Comparison of ENCODE assay signal across 25 cellular contexts in the genomic region with DNA sequence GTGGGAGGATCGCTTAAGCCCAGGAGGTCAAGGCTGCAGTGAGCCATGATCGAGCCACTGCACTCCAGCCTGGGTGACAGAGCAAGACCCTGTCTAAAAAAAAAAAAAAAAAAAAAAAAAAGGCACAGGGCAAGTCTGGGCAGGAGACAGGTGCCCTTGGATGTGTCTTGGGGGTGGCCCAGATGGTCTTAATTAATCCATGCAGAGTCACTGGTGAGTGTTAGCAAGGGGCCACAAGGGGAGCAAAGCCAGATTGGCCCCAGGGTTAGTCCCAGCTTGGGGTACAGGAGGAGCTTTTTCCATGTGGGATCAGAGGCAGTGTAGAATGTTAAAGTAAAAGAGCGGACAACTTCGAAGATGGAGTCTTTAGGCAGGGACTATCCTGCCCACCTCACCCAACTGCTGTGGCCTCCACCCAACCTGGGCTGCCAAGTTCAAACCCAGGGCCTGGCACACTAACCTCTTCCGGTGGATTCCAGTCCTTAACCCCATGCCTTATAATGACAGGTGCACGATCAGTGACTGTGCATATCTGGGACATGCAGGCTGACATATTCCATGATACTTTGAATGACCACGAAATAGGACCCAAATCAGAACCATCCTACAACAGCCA. TPM values are rescaled to one million over a fixed set of nuclear protein-coding genes. Genes with fewer than 3 reads are reported as not detected.
A peak's percentile ranks its signal among the peaks of the same experiment; 100 is the strongest.
DNase-seq lines count a peak whose midpoint lies in the region; ATAC-seq, FAIRE-seq and TF ChIP-seq lines count a peak whose summit lies in the region.
"Had no signal": no experiment of that assay in that cellular context is flagged by ENCODE, and none has a peak within 500 bp of the region (broad histone marks: within the 10 kb centered on the region; RNA-seq: fewer than 3 reads in every experiment).

No MANE protein-coding gene starts in this region.

- no peak overlapping the region for H3K27ac ChIP-seq in HEK293 (ENCODE audit: extremely low read depth, low read depth, low read length)
- no peak overlapping the region for H3K27ac ChIP-seq in GM12878 (ENCODE audit: control insufficient read depth, insufficient read depth)
- no peak overlapping the region for H3K27ac ChIP-seq in OCI-LY7 (ENCODE audit: low read depth, low read length, poor library complexity, severe bottlenecking)
- H3K27ac ChIP-seq: BLaER1, GM23248, Peyer's patch, SJCRH30 had no signal

- 92% methylated on average over 7 of the region's 7 CpGs for WGBS in GM12878 (ENCODE audit: insufficient coverage, insufficient replicate concordance, low lambda C conversion rate, missing lambda C conversion rate)

- TF ChIP-seq POLR2A in GM12891 (IDR thresholded peaks at IDR 0.05; ENCODE audit: low read depth, low read length) (peak; percentile 31; the same call in 1 of the 2 replicates), GM12878 (IDR thresholded peaks at IDR 0.05; ENCODE audit: low read depth, low read length) (peak; percentile 48; the same call in 1 of the 2 replicates)

- H3K9me2 ChIP-seq in OCI-LY7 (ENCODE audit: insufficient read depth, low read length), result no peaks in the 10 kb centered on the region

- RAD21 ChIA-PET in GM12878 (lab: Charles Lee; ENCODE audit: unreplicated experiment), result interaction anchor here (1.2 kb wide), 1 partner anchor 24 kb away, joined by 3 read pairs; no protein-coding TSS in a partner anchor

- H4K20me1 ChIP-seq in GM12878 (ENCODE audit: control insufficient read depth, insufficient read depth) (no peaks in the 10 kb centered on the region), OCI-LY7 (ENCODE audit: insufficient read depth, low read length) (no peaks in the 10 kb centered on the region)
- H4K20me1 ChIP-seq: BLaER1 had no signal

- H3K4me1 Mint-ChIP-seq in osteocyte (ENCODE audit: unreplicated experiment), result no peaks in the 10 kb centered on the region
- H3K4me1 Mint-ChIP-seq: T-cell had no signal

- H2AFZ ChIP-seq in GM12878 (ENCODE audit: control insufficient read depth, low read depth, low read length) (no peak overlapping the region), OCI-LY7 (ENCODE audit: low read length) (no peak overlapping the region)
- H2AFZ ChIP-seq: GM23248 had no signal

- H3K4me1 ChIP-seq in HEK293 (ENCODE audit: control insufficient read depth, insufficient read depth, low read length) (no peaks in the 10 kb centered on the region), GM12878 (ENCODE audit: control insufficient read depth, insufficient read depth, low read length) (no peaks in the 10 kb centered on the region), OCI-LY7 (ENCODE audit: insufficient read depth, low read length, poor library complexity, severe bottlenecking) (no peaks in the 10 kb centered on the region)
- H3K4me1 ChIP-seq: BLaER1, Caco-2, Peyer's patch, SJCRH30 had no signal

- TF ChIP-seq CTCF in HEK293 (tag by site-specific recombination; IDR thresholded peaks at IDR 0.05) (no peak), GM12878 (IDR thresholded peaks at IDR 0.05 in 2 of 3, conservative IDR thresholded peaks at IDR 0.05 in 1 of 3; ENCODE audit: control insufficient read depth in 2 of 3, extremely low read depth in 1 of 3, insufficient read depth in 1 of 3, low read depth in 3 of 3, low read length in 3 of 3) (no peak), osteocyte (IDR thresholded peaks at IDR 0.05) (no peak), OCI-LY7 (conservative IDR thresholded peaks at IDR 0.05; ENCODE audit: low read length) (no peak), GM10266 (IDR thresholded peaks at IDR 0.05; ENCODE audit: control insufficient read depth, insufficient read depth, low read depth, missing control alignments) (no peak)

- no peak overlapping the region for H3K4me2 ChIP-seq in GM12878 (ENCODE audit: control insufficient read depth, insufficient read depth)
- no peak overlapping the region for H3K4me2 ChIP-seq in OCI-LY7 (ENCODE audit: low read length)
- H3K4me2 ChIP-seq: BLaER1 had no signal

- ATAC-seq in GM12878, result no peak
- ATAC-seq: T-cell had no signal

- no peaks in the 10 kb centered on the region for H3K27me3 ChIP-seq in GM12878 (replicated peaks in 1 of 2; ENCODE audit: control insufficient read depth in 2 of 2, insufficient read depth in 2 of 2, low read length in 1 of 2)
- H3K27me3 ChIP-seq: BLaER1, SJCRH30 had no signal

- peak; percentile 9 for FAIRE-seq in GM12891 (lab: Jason Lieb, UNC)
- no peak for FAIRE-seq in GM12878 (lab: Jason Lieb, UNC)
- FAIRE-seq: G401.6, HTR-8/SVneo had no signal

- no peaks in the 10 kb centered on the region for H3K9me3 ChIP-seq in HEK293 (ENCODE audit: control insufficient read depth, insufficient read depth, low read depth, low read length)
- H3K9me3 ChIP-seq in GM12878 (replicated peaks; ENCODE audit: control insufficient read depth, insufficient read depth, low read length), result no peaks in the 10 kb centered on the region; the same call in 2 of the 3 replicates
- no peaks in the 10 kb centered on the region for H3K9me3 ChIP-seq in OCI-LY7 (ENCODE audit: low read length)
- H3K9me3 ChIP-seq: BLaER1, Caco-2, Peyer's patch, SJCRH30 had no signal

- TF ChIP-seq RAD21 in GM12878 (IDR thresholded peaks at IDR 0.05; ENCODE audit: insufficient read depth, low read depth, low read length), result no peak

- H3K9ac ChIP-seq in GM12878 (ENCODE audit: control insufficient read depth, insufficient read depth, low read length), result no peak overlapping the region
- H3K9ac ChIP-seq: BLaER1, GM23248 had no signal

- H3K36me3 ChIP-seq in HEK293 (ENCODE audit: control insufficient read depth in 2 of 2, insufficient read depth in 1 of 2, low read length in 2 of 2) (no peaks in the 10 kb centered on the region), GM12878 (ENCODE audit: control insufficient read depth in 2 of 2, insufficient read depth in 2 of 2, low read length in 1 of 2) (peaks cover 42 to 63% of the 10 kb centered on the region in 2 experiments), OCI-LY7 (ENCODE audit: insufficient read depth, low read length) (no peaks in the 10 kb centered on the region)
- H3K36me3 ChIP-seq: Peyer's patch, SJCRH30 had no signal

- no peak for DNase-seq in GM12891 (ENCODE audit: insufficient read length, low spot score)
- no peak for DNase-seq in GM12878 (ENCODE audit: low read depth, low spot score)
- peak; percentile 56 for DNase-seq in osteocyte (ENCODE audit: extremely low spot score, unreplicated experiment)
- no peak for DNase-seq in NCI-H748 treated with DMSO at 0.1 percent for 48 hours (lab: John Stamatoyannopoulos, UW)
- no peak for DNase-seq in OCI-LY7 (ENCODE audit: low spot score)
- no peak for DNase-seq in GM10266 (ENCODE audit: extremely low spot score)
- DNase-seq: Caco-2; CD4-positive, alpha-beta T cell; GM23248; KG1; NCI-H1092 treated with DMSO at 0.1 percent for 48 hours; NCI-H1436 treated with DMSO at 0.1 percent for 48 hours; NCI-H1930; NCI-H2227 treated with DMSO at 0.1 percent for 48 hours; NCI-H510A; NCI-H774; Peyer's patch; T-cell had no signal

- H3K4me3 ChIP-seq in HEK293 (ENCODE audit: low read depth, low read length), result no peak overlapping the region
- H3K4me3 ChIP-seq in GM12878, result no peak overlapping the region
- no peak overlapping the region for H3K4me3 ChIP-seq in OCI-LY7 (ENCODE audit: low read depth, low read length, poor library complexity, severe bottlenecking)
- H3K4me3 ChIP-seq: BLaER1, GM23248, Peyer's patch, SJCRH30 had no signal

- no peaks in the 10 kb centered on the region for H3K36me3 Mint-ChIP-seq in osteocyte (ENCODE audit: unreplicated experiment)

- BruUV-seq in GM12878 (replicated peaks; lab: Mats Ljungman, UMichigan), result TSS peak; percentile 22
- BruUV-seq in OCI-LY7 (replicated peaks; lab: Mats Ljungman, UMichigan), result no TSS peak

- H3K9me3 Mint-ChIP-seq in osteocyte (ENCODE audit: unreplicated experiment), result no peaks in the 10 kb centered on the region
- H3K9me3 Mint-ChIP-seq: CD4-positive, alpha-beta T cell; H9; T-cell had no signal

- intact Hi-C loops in GM12878 (cut with micrococcal nuclease; ENCODE audit: unreplicated experiment), result no loop called here
- intact Hi-C loops in OCI-LY7 (cut with micrococcal nuclease; ENCODE audit: unreplicated experiment), result no loop called here

- peaks cover 8% of the 10 kb centered on the region for H3K27me3 Mint-ChIP-seq in osteocyte (ENCODE audit: unreplicated experiment)
- H3K27me3 Mint-ChIP-seq: CD4-positive, alpha-beta T cell; T-cell had no signal

- in situ Hi-C loops in GM12878 (cut with MboI), result no loop called here

- H3K79me2 ChIP-seq in GM12878 (ENCODE audit: control insufficient read depth, insufficient read depth, low read length), result no peaks in the 10 kb centered on the region
- H3K79me2 ChIP-seq in OCI-LY7 (ENCODE audit: insufficient read depth, low read depth, low read length), result no peaks in the 10 kb centered on the region

- CTCF ChIA-PET in HEK293 (lab: Yijun Ruan, JAX) (interaction anchor here (0.6 to 3.4 kb wide), 9 partner anchors 18 to 232 kb away, joined by 3 to 25 read pairs (median 6); no protein-coding TSS in a partner anchor), GM12878 (lab: Yijun Ruan, JAX) (interaction anchor here (0.7 to 3.1 kb wide), 3 partner anchors 63 to 345 kb away, joined by 3 to 14 read pairs (median 4); no protein-coding TSS in a partner anchor), OCI-LY7 (lab: Charles Lee; ENCODE audit: unreplicated experiment) (no interaction called here)

- no peak overlapping the region for H3K4me3 Mint-ChIP-seq in osteocyte (ENCODE audit: unreplicated experiment)
- H3K4me3 Mint-ChIP-seq: CD4-positive, alpha-beta T cell; H9; T-cell had no signal

- SMC1A ChIA-PET in GM12878 (lab: Charles Lee; ENCODE audit: uncharacterized antibody, unreplicated experiment), result no interaction called here

- no peak overlapping the region for H3K27ac Mint-ChIP-seq in osteocyte (ENCODE audit: unreplicated experiment)
- H3K27ac Mint-ChIP-seq: CD4-positive, alpha-beta T cell; H9; T-cell had no signal

- POLR2A ChIA-PET in HEK293 (lab: Yijun Ruan, JAX), result no interaction called here
- POLR2A ChIA-PET in GM12878 (lab: Charles Lee), result interaction anchor here (0.6 kb wide), 1 partner anchor 64 kb away, joined by 4 read pairs; no protein-coding TSS in a partner anchor
- POLR2A ChIA-PET in OCI-LY7 (lab: Charles Lee), result no interaction called here

- no peak for TF ChIP-seq EP300 in GM12878 (IDR thresholded peaks at IDR 0.05; ENCODE audit: borderline replicate concordance in 1 of 2, control insufficient read depth in 1 of 2, low read depth in 2 of 2, low read length in 2 of 2)

RNA-seq across cellular contexts. Expression of a gene that starts 32.2 kb away (rescaled TPM):
- 1.4 TPM for polyA plus RNA-seq in GM12891 (2012; ENCODE audit: low read depth, missing spikeins)
- 51.1 and 52.2 TPM in 2 replicates for total RNA-seq in GM12878 (2013; cell fraction: nucleolus; rRNA removed)
- total RNA-seq in GM12878 (2014; rRNA removed) (1.5 and 1.8 TPM in 2 replicates), GM12878 (2014; rRNA removed; fragmentation: Illumina TruSeq; extraction: Trizol) (1.3 and 1.4 TPM in 2 replicates), GM12878 (2021) (2.8 and 3.1 TPM in 2 replicates), osteocyte (not detected in 2 replicates), OCI-LY7 (2022) (not detected in 2 replicates)
- 1.3 TPM for polyA plus RNA-seq in GM12878 (2011; ENCODE audit: low read depth)
- polyA plus RNA-seq in GM12878 (2011; rRNA removed) (0.76 and 1.2 TPM in 2 replicates), GM12878 (2014; fragmentation: Illumina TruSeq; extraction: Trizol) (0.33 and 0.94 TPM in 2 replicates), GM12878 (2014; fragmentation: Nextera tagmentation; extraction: Ambion mirVana) (under 1 TPM; 0.39 to 0.49 TPM), GM12878 (2014; rRNA removed) (1.9 and 2.5 TPM in 2 replicates), GM12878 (2016; fragmentation: Nextera tagmentation; extraction: Ambion mirVana) (under 1 TPM; 0.40 to 0.67 TPM)
- polyA plus RNA-seq in GM12878 (2011; cell fraction: cytosol; rRNA removed), result 1.1 and 1.5 TPM in 2 replicates
- polyA plus RNA-seq in GM12878 (2011; cell fraction: nucleus; rRNA removed), result 8.7 and 9.7 TPM in 2 replicates
- polyA plus RNA-seq in GM12878 (2012), result 2.2 and 2.5 TPM in 2 replicates
- 2.9 and 6.6 TPM in 2 replicates for polyA minus RNA-seq in GM12878 (2011; rRNA and poly(A)+ RNA removed)
- polyA minus RNA-seq in GM12878 (2011; cell fraction: cytosol; rRNA and poly(A)+ RNA removed), result 0.83 TPM in 1 of 2 replicates, not detected in the other
- 5.7 and 12.0 TPM in 2 replicates for polyA minus RNA-seq in GM12878 (2011; cell fraction: nucleus; rRNA and poly(A)+ RNA removed)
- total RNA-seq in OCI-LY7 (2014; rRNA removed; shearing (Covaris generic)), result not detected in 2 replicates
- total RNA-seq: Caco-2, Daoy, GM23248, SJCRH30 had no signal
- polyA plus RNA-seq: GM23248 had no signal

RNA-seq across cellular contexts. Expression of a gene that starts 36.1 kb away (rescaled TPM):
- polyA plus RNA-seq in GM12891 (2012; ENCODE audit: low read depth, missing spikeins), result 115 TPM
- 293 and 314 TPM in 2 replicates for total RNA-seq in GM12878 (2013; cell fraction: nucleolus; rRNA removed)
- total RNA-seq in GM12878 (2014; rRNA removed) (40.3 and 44.7 TPM in 2 replicates), GM12878 (2014; rRNA removed; fragmentation: Illumina TruSeq; extraction: Trizol) (26.4 and 27.9 TPM in 2 replicates), GM12878 (2021) (76.7 and 81.7 TPM in 2 replicates), osteocyte (not detected in 2 replicates), OCI-LY7 (2022) (not detected in 2 replicates)
- 68.9 TPM for polyA plus RNA-seq in GM12878 (2011; ENCODE audit: low read depth)
- polyA plus RNA-seq in GM12878 (2011; rRNA removed) (73.5 and 146 TPM in 2 replicates), GM12878 (2014; fragmentation: Illumina TruSeq; extraction: Trizol) (31.6 and 54.7 TPM in 2 replicates), GM12878 (2014; fragmentation: Nextera tagmentation; extraction: Ambion mirVana) (1 to 10 TPM; 6.7 to 7.4 TPM), GM12878 (2014; rRNA removed) (86.5 and 99.8 TPM in 2 replicates), GM12878 (2016; fragmentation: Nextera tagmentation; extraction: Ambion mirVana) (100 to 1,000 TPM; 103 to 109 TPM)
- 164 and 182 TPM in 2 replicates for polyA plus RNA-seq in GM12878 (2011; cell fraction: cytosol; rRNA removed)
- polyA plus RNA-seq in GM12878 (2011; cell fraction: nucleus; rRNA removed), result 666 and 871 TPM in 2 replicates
- polyA plus RNA-seq in GM12878 (2012), result 144 and 184 TPM in 2 replicates
- polyA minus RNA-seq in GM12878 (2011; rRNA and poly(A)+ RNA removed), result 99.0 and 156 TPM in 2 replicates
- polyA minus RNA-seq in GM12878 (2011; cell fraction: cytosol; rRNA and poly(A)+ RNA removed), result 50.8 and 58.4 TPM in 2 replicates
- 143 and 160 TPM in 2 replicates for polyA minus RNA-seq in GM12878 (2011; cell fraction: nucleus; rRNA and poly(A)+ RNA removed)
- total RNA-seq in OCI-LY7 (2014; rRNA removed; shearing (Covaris generic)), result not detected in 2 replicates
- total RNA-seq: Caco-2, Daoy, H9, SJCRH30 had no signal

Comparison
In these comparisons a context has a peak if more than half of its experiments do, and no peak if none do; other contexts are left out.
1. RNA of a gene that starts 36.1 kb away (total RNA-seq): 26.4 to 314 TPM in GM12878; not detected in osteocyte and not detected in OCI-LY7; every median in the first group is over 10 times any median in the second.